12 cellular contexts compared by ENCODE assay signal in the genomic region with DNA sequence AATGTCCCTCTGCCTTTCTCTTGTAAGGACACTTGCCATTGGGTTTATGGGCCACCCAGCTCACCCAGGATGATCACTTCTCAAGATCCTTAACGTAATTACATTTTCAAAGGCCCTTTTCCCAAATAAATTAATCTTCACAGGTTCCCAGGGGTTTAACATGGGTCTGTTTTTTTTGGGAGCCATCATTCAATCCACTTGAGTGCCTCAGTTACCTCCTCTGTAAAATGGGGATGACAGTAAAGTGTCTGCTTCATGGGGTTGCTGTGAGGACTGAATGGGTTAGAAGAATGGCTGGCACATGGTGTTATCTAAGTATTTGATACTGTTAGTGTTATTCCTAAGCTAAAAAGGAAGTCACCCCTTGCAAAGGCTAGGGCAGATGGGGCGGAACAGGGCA. TPM values are rescaled to one million over a fixed set of nuclear protein-coding genes. Genes with fewer than 3 reads are reported as not detected.
DNase-seq lines count a peak whose midpoint lies in the region; ATAC-seq and TF ChIP-seq lines count a peak whose summit lies in the region.
"Had no signal": no experiment of that assay in that cellular context is flagged by ENCODE, and none has a peak within 500 bp of the region (broad histone marks: within the 10 kb centered on the region; RNA-seq: fewer than 3 reads in every experiment).

No MANE protein-coding gene starts in this region.

- no peak overlapping the region for H3K9ac ChIP-seq in muscle layer of colon (ENCODE audit: low read length)

- no peak for TF ChIP-seq EP300 in upper lobe of left lung (IDR thresholded peaks at IDR 0.05)

- H3K4me3 Mint-ChIP-seq in activated naive CD8-positive, alpha-beta T cell treated with anti-CD3 and anti-CD28 coated beads for 36 hours: peak overlapping the region; percentile 32

- H3K36me3 Mint-ChIP-seq in activated naive CD8-positive, alpha-beta T cell treated with anti-CD3 and anti-CD28 coated beads for 36 hours: no peaks in the 10 kb centered on the region

- H3K4me3 ChIP-seq in heart right ventricle (no peak overlapping the region), muscle layer of colon (ENCODE audit: low read depth in 1 of 2, low read length in 2 of 2) (no peak overlapping the region), upper lobe of left lung (no peak overlapping the region)

- 89 to 95% methylated on average over 2 of the region's 2 CpGs for WGBS in heart right ventricle, 2 donors
- WGBS in upper lobe of left lung, 2 donors: 77 to 80% methylated on average over 2 of the region's 2 CpGs

- intact Hi-C loops in heart right ventricle (cut with DNase I) (loop anchor here in 6 of 10 donors (2.0 to 10.0 kb wide), 4 partner anchors 60 to 183 kb away; a partner anchor contains a TSS), left ventricle myocardium superior (cut with micrococcal nuclease) (no loop called here)

- H3K27me3 Mint-ChIP-seq in activated naive CD8-positive, alpha-beta T cell treated with anti-CD3 and anti-CD28 coated beads for 36 hours: no peaks in the 10 kb centered on the region

- DNase-seq in heart right ventricle (no peak), left ventricle myocardium superior (no peak), upper lobe of left lung (no peak), NCI-H2029 (lab: John Stamatoyannopoulos, UW) (no peak), NCI-H345 (lab: John Stamatoyannopoulos, UW) (no peak)
- DNase-seq in activated naive CD8-positive, alpha-beta T cell treated with anti-CD3 and anti-CD28 coated beads for 36 hours: no peak
- DNase-seq in stimulated activated naive CD4-positive, alpha-beta T cell treated with Interleukin-2 at 50 U/mL for 16 hours (lab: John Stamatoyannopoulos, UW): no peak
- DNase-seq: NCI-H446 treated with DMSO at 0.1 percent for 48 hours had no signal

- H3K27me3 ChIP-seq in heart right ventricle (no peaks in the 10 kb centered on the region), muscle layer of colon (ENCODE audit: control insufficient read depth in 1 of 2, insufficient read depth in 2 of 2, low read length in 2 of 2) (no peaks in the 10 kb centered on the region), upper lobe of left lung (no peaks in the 10 kb centered on the region)

- peak overlapping the region; percentile 100 for H3K27ac Mint-ChIP-seq in activated naive CD8-positive, alpha-beta T cell treated with anti-CD3 and anti-CD28 coated beads for 36 hours
- H3K27ac Mint-ChIP-seq: progenitor cell of endocrine pancreas had no signal

- H3K36me3 ChIP-seq in heart right ventricle: no peaks in the 10 kb centered on the region
- H3K36me3 ChIP-seq in muscle layer of colon (ENCODE audit: insufficient read depth, low read length): no peaks in the 10 kb centered on the region
- no peaks in the 10 kb centered on the region for H3K36me3 ChIP-seq in upper lobe of left lung

- H3K9me3 Mint-ChIP-seq in activated naive CD8-positive, alpha-beta T cell treated with anti-CD3 and anti-CD28 coated beads for 36 hours: no peaks in the 10 kb centered on the region

- ATAC-seq in heart right ventricle (no peak), left ventricle myocardium superior (no peak), upper lobe of left lung (ENCODE audit: low FRiP score in 2 of 2) (no peak)

- H3K9me3 ChIP-seq in heart right ventricle: no peaks in the 10 kb centered on the region
- H3K9me3 ChIP-seq in muscle layer of colon (ENCODE audit: low read length): no peaks in the 10 kb centered on the region
- no peaks in the 10 kb centered on the region for H3K9me3 ChIP-seq in upper lobe of left lung

- H3K4me1 Mint-ChIP-seq in activated naive CD8-positive, alpha-beta T cell treated with anti-CD3 and anti-CD28 coated beads for 36 hours: peaks cover 55% of the 10 kb centered on the region

- TF ChIP-seq CTCF in heart right ventricle (IDR thresholded peaks at IDR 0.05) (no peak), upper lobe of left lung (IDR thresholded peaks at IDR 0.05) (no peak)

- H3K27ac ChIP-seq in heart right ventricle (peak overlapping the region in 9 of 10 donors; percentile 85 to 92 (median 89)), muscle layer of colon (ENCODE audit: low read depth, low read length) (peak overlapping the region; percentile 93), upper lobe of left lung (peak overlapping the region in 3 of 4 donors; percentile 84 to 90 (median 86))
- H3K27ac ChIP-seq: VCaP had no signal

- H3K4me1 ChIP-seq in heart right ventricle (peaks cover 21 to 67% (median 58%) of the 10 kb centered on the region in 9 donors), muscle layer of colon (ENCODE audit: insufficient read depth, low read length) (peaks cover 38% of the 10 kb centered on the region), upper lobe of left lung (peaks cover 40 to 62% (median 44%) of the 10 kb centered on the region in 4 donors)

- TF ChIP-seq POLR2A in upper lobe of left lung (IDR thresholded peaks at IDR 0.05): no peak

RNA-seq across cellular contexts. Expression of a gene that starts 7.4 kb away (rescaled TPM):
- total RNA-seq in heart right ventricle (under 1 TPM in 5 of 10 donors, not detected in 5; 0.05 to 0.16 (median 0.07) TPM), left ventricle myocardium superior (0.07 TPM), upper lobe of left lung (1 to 10 TPM in 1 of 6 donors, under 1 TPM in 4, not detected in 1; 0.15 to 1.0 (median 0.44) TPM)
- polyA plus RNA-seq in heart right ventricle: under 1 TPM; 0.03 to 0.15 TPM
- under 1 TPM; 0.24 to 0.41 TPM for total RNA-seq in activated naive CD8-positive, alpha-beta T cell treated with anti-CD3 and anti-CD28 coated beads for 36 hours
- total RNA-seq: glomerular endothelial cell, progenitor cell of endocrine pancreas had no signal
